In the genomic region with DNA sequence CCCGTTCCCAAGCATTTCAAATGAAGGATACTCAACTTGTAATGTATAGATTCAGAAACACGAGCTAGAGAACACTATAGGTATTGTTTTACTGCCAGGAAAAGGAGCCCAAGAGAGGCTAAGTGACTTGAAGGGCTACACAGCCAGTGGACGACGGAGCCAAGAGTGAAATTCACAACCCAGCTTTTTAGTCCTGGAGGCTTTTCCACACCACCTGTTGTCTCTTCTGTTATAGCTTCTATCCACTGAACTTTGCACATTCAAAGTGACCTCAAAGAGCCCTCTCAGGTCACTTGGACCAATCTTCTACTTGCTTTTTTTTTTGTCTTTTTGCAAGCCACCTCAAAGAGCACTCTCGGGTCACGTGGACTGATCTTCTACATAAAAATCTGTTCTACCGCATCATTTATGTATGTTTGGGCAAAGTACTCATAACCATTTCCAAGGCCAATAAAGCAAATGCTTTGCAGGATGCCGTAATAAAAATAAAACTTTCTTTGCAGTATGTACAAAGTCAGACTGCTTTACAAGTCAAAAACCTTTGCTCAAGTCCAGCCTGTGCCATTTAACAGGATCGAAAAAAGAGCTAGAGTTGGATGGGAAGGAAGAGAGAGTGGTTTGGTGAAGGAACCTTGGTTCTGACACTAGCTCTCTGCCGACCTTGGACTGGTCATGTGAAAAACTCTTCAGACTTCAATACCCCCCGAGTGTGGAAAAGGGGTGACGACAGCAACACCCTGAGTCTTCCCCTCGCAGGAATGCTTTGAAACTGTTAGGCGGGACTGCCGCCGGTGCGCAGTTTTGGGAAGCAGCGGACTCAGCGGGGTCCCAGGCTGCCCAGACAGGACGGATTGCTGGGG, we compare ENCODE assay signal across 8 cellular contexts. TPM values are rescaled to one million over a fixed set of nuclear protein-coding genes. Genes with fewer than 3 reads are reported as not detected.
DNase-seq lines count a peak whose midpoint lies in the region; ATAC-seq and TF ChIP-seq lines count a peak whose summit lies in the region.

No MANE protein-coding gene starts in this region.

- intact Hi-C loops in transverse colon (cut with DNase I; ENCODE audit: low total_unique reads): no loop called here

- H3K27me3 Mint-ChIP-seq in chondrocyte (ENCODE audit: low read depth): no peaks in the 10 kb centered on the region

- H2AFZ ChIP-seq in ACC112 (ENCODE audit: low read length, unreplicated experiment): peak overlapping the region; percentile 97
- H2AFZ ChIP-seq in OCI-LY3 (ENCODE audit: low read depth, low read length): peak overlapping the region; percentile 72

- in situ Hi-C loops in GM13976 (cut with MboI; ENCODE audit: low sequenced_read_pairs, unreplicated experiment) (no loop called here), transverse colon (cut with MboI; ENCODE audit: low pct_ligation_motif_present in 1 of 4, low pct_unique_long_range_greater_than_20kb in 1 of 4, low sequenced_read_pairs in 3 of 4) (no loop called here)

- ATAC-seq in lung (ENCODE audit: insufficient read depth, low FRiP score): peak; percentile 29
- ATAC-seq in HG03045 (IDR thresholded peaks at IDR 0.05; ENCODE audit: unreplicated experiment): no peak

- peaks cover 10% of the 10 kb centered on the region for H3K4me1 ChIP-seq in ACC112 (ENCODE audit: control insufficient read depth, insufficient read depth, low read length, unreplicated experiment)
- peaks cover 10% of the 10 kb centered on the region for H3K4me1 ChIP-seq in OCI-LY3 (ENCODE audit: low read length)
- peaks cover 0 to 8% of the 10 kb centered on the region in 2 donors for H3K4me1 ChIP-seq in lung (ENCODE audit: control insufficient read depth in 2 of 2, insufficient read depth in 2 of 2, low read length in 2 of 2)
- peaks cover 4 to 37% (median 11%) of the 10 kb centered on the region in 4 donors for H3K4me1 ChIP-seq in transverse colon

- H3K4me3 Mint-ChIP-seq in chondrocyte (ENCODE audit: unreplicated experiment): peak overlapping the region; percentile 89

- peak overlapping the region; percentile 43 for H3K27ac ChIP-seq in ACC112 (ENCODE audit: low read depth, low read length)
- H3K27ac ChIP-seq in OCI-LY3 (ENCODE audit: low read length): peak overlapping the region; percentile 24
- peak overlapping the region; percentile 84 to 92 for H3K27ac ChIP-seq in lung (ENCODE audit: low read depth in 1 of 2, low read length in 1 of 2)
- peak overlapping the region; percentile 84 to 89 (median 86) for H3K27ac ChIP-seq in transverse colon

- H3K9me3 ChIP-seq in OCI-LY3 (ENCODE audit: insufficient read depth, low read length) (no peaks in the 10 kb centered on the region), lung (ENCODE audit: control insufficient read depth in 2 of 2, insufficient read depth in 1 of 2, low read length in 1 of 2) (no peaks in the 10 kb centered on the region), transverse colon (no peaks in the 10 kb centered on the region)

- peak overlapping the region; percentile 94 for H3K4me2 ChIP-seq in OCI-LY3 (ENCODE audit: low read length)

- H3K36me3 Mint-ChIP-seq in chondrocyte (ENCODE audit: low read depth): peaks cover 2% of the 10 kb centered on the region

- peak overlapping the region; percentile 57 for H3K27ac Mint-ChIP-seq in chondrocyte (ENCODE audit: unreplicated experiment)

- H3K4me3 ChIP-seq in ACC112 (ENCODE audit: low read depth, low read length): peak overlapping the region; percentile 93
- peak overlapping the region; percentile 96 for H3K4me3 ChIP-seq in OCI-LY3 (ENCODE audit: low read length)
- H3K4me3 ChIP-seq in lung: peak overlapping the region; percentile 95
- H3K4me3 ChIP-seq in transverse colon: peak overlapping the region; percentile 84 to 89 (median 87)

- peaks cover 15% of the 10 kb centered on the region for H3K4me1 Mint-ChIP-seq in chondrocyte (ENCODE audit: low read depth)

- TF ChIP-seq EP300 in transverse colon (IDR thresholded peaks at IDR 0.05; ENCODE audit: low read depth): no peak

- no peaks in the 10 kb centered on the region for H3K36me3 ChIP-seq in ACC112 (ENCODE audit: insufficient read depth, low read length)
- H3K36me3 ChIP-seq in OCI-LY3 (replicated peaks; ENCODE audit: low read depth, low read length): no peaks in the 10 kb centered on the region
- H3K36me3 ChIP-seq in lung (ENCODE audit: control insufficient read depth in 2 of 2, insufficient read depth in 2 of 2, low read length in 2 of 2): no peaks in the 10 kb centered on the region
- H3K36me3 ChIP-seq in transverse colon: no peaks in the 10 kb centered on the region

- TF ChIP-seq CTCF in GM13976 (IDR thresholded peaks at IDR 0.05; ENCODE audit: borderline replicate concordance, control extremely low read depth, extremely low read depth, insufficient read depth, missing control alignments): no peak
- TF ChIP-seq CTCF in OCI-LY3 (IDR thresholded peaks at IDR 0.05; ENCODE audit: low read depth, low read length): no peak
- TF ChIP-seq CTCF in chondrocyte (IDR thresholded peaks at IDR 0.05): no peak
- TF ChIP-seq CTCF in lung (IDR thresholded peaks at IDR 0.05; ENCODE audit: control extremely low read depth, extremely low read depth): no peak
- TF ChIP-seq CTCF in transverse colon (IDR thresholded peaks at IDR 0.05): no peak

- peaks cover 31% of the 10 kb centered on the region for H3K79me2 ChIP-seq in ACC112 (ENCODE audit: control insufficient read depth, insufficient read depth, low read length, unreplicated experiment)
- H3K79me2 ChIP-seq in OCI-LY3 (ENCODE audit: low read length): peaks cover 22% of the 10 kb centered on the region

- 25 to 28% methylated on average over 20 of the region's 20 CpGs for WGBS in lung, 2 donors
- WGBS in transverse colon (ENCODE audit: low coverage in 1 of 2), 2 donors: 20 to 39% methylated on average over 7 to 20 of the region's 20 CpGs

- DNase-seq in GM13976 (ENCODE audit: low spot score): peak; percentile 18
- no peak for DNase-seq in chondrocyte (ENCODE audit: low spot score)
- DNase-seq in lung (ENCODE audit: low spot score): peak; percentile 30
- DNase-seq in transverse colon: no peak
- no peak for DNase-seq in AG08396 (ENCODE audit: low spot score)

- H3K9me3 Mint-ChIP-seq in chondrocyte (ENCODE audit: low read depth): no peaks in the 10 kb centered on the region

- peak overlapping the region; percentile 89 for H3K9ac ChIP-seq in OCI-LY3 (ENCODE audit: low read length)

- no peak for TF ChIP-seq POLR2A in transverse colon (IDR thresholded peaks at IDR 0.05)

- H4K20me1 ChIP-seq in OCI-LY3 (ENCODE audit: insufficient read depth, low read length): no peaks in the 10 kb centered on the region

- H3K27me3 ChIP-seq in ACC112 (ENCODE audit: insufficient read depth, low read length): no peaks in the 10 kb centered on the region
- H3K27me3 ChIP-seq in OCI-LY3 (ENCODE audit: low read depth, low read length): no peaks in the 10 kb centered on the region
- no peaks in the 10 kb centered on the region for H3K27me3 ChIP-seq in lung (ENCODE audit: control insufficient read depth, insufficient read depth)
- no peaks in the 10 kb centered on the region for H3K27me3 ChIP-seq in transverse colon

RNA-seq across cellular contexts. Expression of gene SLC35B4, which starts 0.8 kb away (rescaled TPM):
- total RNA-seq in chondrocyte (23.2 to 25.1 TPM (median 24.6 TPM) in 3 replicates), lung (10 to 100 TPM; 16.4 to 25.7 TPM), transverse colon (10 to 100 TPM in 1 of 4 donors, 1 to 10 TPM in 3; 3.6 to 13.5 (median 5.7) TPM)
- polyA plus RNA-seq in lung: 1 to 10 TPM; 3.6 to 4.6 TPM

Comparison
In these comparisons a context has a peak if more than half of its experiments do, and no peak if none do; other contexts are left out.
1. H3K27ac ChIP-seq: peak in every context shown above with its lines; median percentile 88 in lung; 86 in transverse colon; 43 in ACC112; 24 in OCI-LY3.
2. DNase-seq: peak in GM13976 (single experiment) and lung (single experiment); none in chondrocyte (single experiment), transverse colon (single experiment) and AG08396 (single experiment).
3. Peak in every context shown above with its lines, with median percentiles within 50 percentile points of each other: H3K4me3 ChIP-seq.